In genomic region chr5:135191084-135191826, GRCh38 we compare ENCODE assay signal across 1 cellular context.
TF ChIP-seq lines count a peak whose summit lies in the region.

No MANE protein-coding gene starts in this region.

TF ChIP-seq in neural cell, 6 proteins besides CTCF, POLR2A, EP300 and RAD21 (continued from another document):
- TF ChIP-seq SMC3 (conservative IDR thresholded peaks at IDR 0.05; ENCODE audit: poor library complexity): peak; percentile 82
